In genomic region chr1:225851810-225852209, GRCh38 we compare ENCODE assay signal across 8 cellular contexts. TPM values are rescaled to one million over a fixed set of nuclear protein-coding genes. Genes with fewer than 3 reads are reported as not detected.
A peak's percentile ranks its signal among the peaks of the same experiment; 100 is the strongest.
DNase-seq lines count a peak whose midpoint lies in the region; ATAC-seq and TF ChIP-seq lines count a peak whose summit lies in the region.

No MANE protein-coding gene starts in this region.

- DNase-seq in NAMALWA (ENCODE audit: low spot score): peak; percentile 64
- DNase-seq in naive thymus-derived CD4-positive, alpha-beta T cell: no peak
- DNase-seq in mucosa of gallbladder (ENCODE audit: low spot score): no peak
- DNase-seq in foreskin melanocyte: no peak
- DNase-seq in GM23338 (ENCODE audit: low spot score): no peak
- DNase-seq in DMS153 (lab: John Stamatoyannopoulos, UW): no peak

- H3K4me2 ChIP-seq in GM23338: no peak overlapping the region

- ATAC-seq in GM18861 (IDR thresholded peaks at IDR 0.05; ENCODE audit: unreplicated experiment) (peak; percentile 54), GM21825 (IDR thresholded peaks at IDR 0.05; ENCODE audit: unreplicated experiment) (peak; percentile 47), GM23338 (no peak)
- ATAC-seq in naive thymus-derived CD4-positive, alpha-beta T cell: peak; percentile 29

- H3K36me3 ChIP-seq in naive thymus-derived CD4-positive, alpha-beta T cell (ENCODE audit: control insufficient read depth in 2 of 3, insufficient read depth in 3 of 3, low read length in 3 of 3): peaks cover 31 to 98% (median 42%) of the 10 kb centered on the region in 3 experiments
- H3K36me3 ChIP-seq in GM23338 (ENCODE audit: insufficient read depth): peaks cover 50% of the 10 kb centered on the region

- peaks cover 18 to 63% (median 32%) of the 10 kb centered on the region in 5 donors for H3K36me3 Mint-ChIP-seq in naive thymus-derived CD4-positive, alpha-beta T cell
- H3K36me3 Mint-ChIP-seq in GM23338 (ENCODE audit: low read depth): peaks cover 83% of the 10 kb centered on the region

- H4K20me1 ChIP-seq in GM23338 (replicated peaks; ENCODE audit: insufficient read depth): no peaks in the 10 kb centered on the region; the same call in 1 of the 2 replicates

- peak overlapping the region; percentile 28 to 98 (median 76) for H3K27ac Mint-ChIP-seq in naive thymus-derived CD4-positive, alpha-beta T cell
- H3K27ac Mint-ChIP-seq in GM23338: no peak overlapping the region

- H3K4me3 ChIP-seq in naive thymus-derived CD4-positive, alpha-beta T cell (ENCODE audit: low read length): no peak overlapping the region
- no peak overlapping the region for H3K4me3 ChIP-seq in GM23338

- no peaks in the 10 kb centered on the region for H3K9me3 ChIP-seq in naive thymus-derived CD4-positive, alpha-beta T cell (ENCODE audit: control insufficient read depth in 2 of 3, low read length in 3 of 3)

- peaks cover 0 to 2% (median 0%) of the 10 kb centered on the region in 11 donors for H3K9me3 Mint-ChIP-seq in naive thymus-derived CD4-positive, alpha-beta T cell
- peaks cover 19% of the 10 kb centered on the region for H3K9me3 Mint-ChIP-seq in GM23338

- POLR2A ChIA-PET in naive thymus-derived CD4-positive, alpha-beta T cell (lab: Charles Lee): interaction anchor here (0.6 to 2.3 kb wide), 8 partner anchors 8 to 195 kb away, joined by 3 to 7 read pairs (median 3); partner anchors contain the start of genes PYCR2 and TMEM63A

- H3K4me1 Mint-ChIP-seq in naive thymus-derived CD4-positive, alpha-beta T cell: peaks cover 35 to 76% (median 57%) of the 10 kb centered on the region in 7 donors
- H3K4me1 Mint-ChIP-seq in GM23338: peaks cover 15% of the 10 kb centered on the region; the same call in 2 of the 3 replicates

- H3K4me1 ChIP-seq in naive thymus-derived CD4-positive, alpha-beta T cell (ENCODE audit: control insufficient read depth in 2 of 2, insufficient read depth in 2 of 2, low read length in 2 of 2): peaks cover 31 to 49% of the 10 kb centered on the region in 2 donors
- H3K4me1 ChIP-seq in GM23338 (ENCODE audit: insufficient read depth): no peaks in the 10 kb centered on the region

- peaks cover 13% of the 10 kb centered on the region for H3F3A ChIP-seq in GM23338 (replicated peaks; ENCODE audit: low read depth)

- H3K79me2 ChIP-seq in GM23338 (replicated peaks; ENCODE audit: insufficient read depth): no peaks in the 10 kb centered on the region

- H2AFZ ChIP-seq in GM23338: no peak overlapping the region

- peak overlapping the region; percentile 18 for H3K27ac ChIP-seq in naive thymus-derived CD4-positive, alpha-beta T cell (ENCODE audit: low read depth, low read length)
- H3K27ac ChIP-seq in GM23338 (ENCODE audit: low read depth): no peak overlapping the region

- no peak for TF ChIP-seq CTCF in GM23338 (conservative IDR thresholded peaks at IDR 0.05; ENCODE audit: low read depth in 2 of 2)

- H3K9me2 ChIP-seq in GM23338 (ENCODE audit: insufficient read depth): no peaks in the 10 kb centered on the region

- CTCF ChIA-PET in naive thymus-derived CD4-positive, alpha-beta T cell (lab: Charles Lee): no interaction called here

- H3K27me3 ChIP-seq in naive thymus-derived CD4-positive, alpha-beta T cell (ENCODE audit: control insufficient read depth in 2 of 2, insufficient read depth in 2 of 2, low read length in 2 of 2): no peaks in the 10 kb centered on the region
- no peaks in the 10 kb centered on the region for H3K27me3 ChIP-seq in GM23338 (ENCODE audit: insufficient read depth)

- H3K4me3 Mint-ChIP-seq in naive thymus-derived CD4-positive, alpha-beta T cell: no peak overlapping the region
- no peak overlapping the region for H3K4me3 Mint-ChIP-seq in GM23338

- no peaks in the 10 kb centered on the region for H3K27me3 Mint-ChIP-seq in naive thymus-derived CD4-positive, alpha-beta T cell
- peaks cover 15% of the 10 kb centered on the region for H3K27me3 Mint-ChIP-seq in GM23338 (ENCODE audit: insufficient read depth, low read depth, poor library complexity)

- intact Hi-C loops in naive thymus-derived CD4-positive, alpha-beta T cell (cut with micrococcal nuclease): no loop called here

TF ChIP-seq in GM23338, 12 proteins besides CTCF, POLR2A, EP300 and RAD21 (continues in another document):
- no peak for TF ChIP-seq CREB1 (CRISPR knock-in tag; IDR thresholded peaks at IDR 0.05; ENCODE audit: low read depth)
- no peak for TF ChIP-seq STAT1 (IDR thresholded peaks at IDR 0.05; ENCODE audit: unreplicated experiment)
- no peak for TF ChIP-seq ZNF114 (CRISPR knock-in tag; IDR thresholded peaks at IDR 0.05)
- no peak for TF ChIP-seq ZNF462 (CRISPR knock-in tag; IDR thresholded peaks at IDR 0.05)

RNA-seq across cellular contexts. Expression of gene TMEM63A, which starts 30.4 kb away (rescaled TPM):
- total RNA-seq in naive thymus-derived CD4-positive, alpha-beta T cell: 100 to 1,000 TPM; 189 to 611 (median 383) TPM
- 10 to 100 TPM; 55.0 to 85.3 TPM for polyA plus RNA-seq in naive thymus-derived CD4-positive, alpha-beta T cell
- total RNA-seq in mucosa of gallbladder: 153 TPM
- total RNA-seq in GM23338 (2014; rRNA removed; shearing (Covaris generic)): 61.8 and 76.9 TPM in 2 replicates
- 24.3 and 31.7 TPM in 2 replicates for polyA plus RNA-seq in GM23338 (2016; fragmentation: Nextera tagmentation; extraction: Ambion mirVana)

RNA-seq across cellular contexts. Expression of gene LEFTY1, which starts 37.1 kb away (rescaled TPM):
- total RNA-seq in naive thymus-derived CD4-positive, alpha-beta T cell: under 1 TPM in 2 of 5 experiments, not detected in 3; 0.84 to 0.85 TPM
- polyA plus RNA-seq in naive thymus-derived CD4-positive, alpha-beta T cell: not detected
- 1.5 TPM for total RNA-seq in mucosa of gallbladder
- total RNA-seq in GM23338 (2014; rRNA removed; shearing (Covaris generic)): 65.4 and 67.1 TPM in 2 replicates
- 25.7 and 27.5 TPM in 2 replicates for polyA plus RNA-seq in GM23338 (2016; fragmentation: Nextera tagmentation; extraction: Ambion mirVana)

RNA-seq across cellular contexts. Expression of gene EPHX1, which starts 41.9 kb away (rescaled TPM):
- 1 to 10 TPM; 1.5 to 3.2 (median 2.0) TPM for total RNA-seq in naive thymus-derived CD4-positive, alpha-beta T cell
- polyA plus RNA-seq in naive thymus-derived CD4-positive, alpha-beta T cell: under 1 TPM; 0.66 to 0.83 TPM
- 231 TPM for total RNA-seq in mucosa of gallbladder
- total RNA-seq in GM23338 (2014; rRNA removed; shearing (Covaris generic)): 46.5 and 47.0 TPM in 2 replicates
- 15.3 and 17.3 TPM in 2 replicates for polyA plus RNA-seq in GM23338 (2016; fragmentation: Nextera tagmentation; extraction: Ambion mirVana)

Comparison
In these comparisons a context has a peak if more than half of its experiments do, and no peak if none do; other contexts are left out.
1. RNA of gene LEFTY1, which starts 37.1 kb away (total RNA-seq): 65.4 to 67.1 TPM in GM23338; 1.5 TPM in mucosa of gallbladder (single experiment) and 0.84 to 0.85 TPM in naive thymus-derived CD4-positive, alpha-beta T cell; every median in the first group is over 10 times any median in the second.
2. RNA of gene EPHX1, which starts 41.9 kb away (total RNA-seq): 231 TPM in mucosa of gallbladder (single experiment) and 46.5 to 47.0 TPM in GM23338; 1.5 to 3.2 TPM in naive thymus-derived CD4-positive, alpha-beta T cell; every median in the first group is over 10 times any median in the second.